10 cellular contexts compared by ENCODE assay signal in genomic region chr12:84497819-84498218, GRCh38.
DNase-seq lines count a peak whose midpoint lies in the region; ATAC-seq, FAIRE-seq and TF ChIP-seq lines count a peak whose summit lies in the region.
"Had no signal": no experiment of that assay in that cellular context is flagged by ENCODE, and none has a peak within 500 bp of the region (broad histone marks: within the 10 kb centered on the region; RNA-seq: fewer than 3 reads in every experiment).

No MANE protein-coding gene starts in this region.

- H3K4me1 ChIP-seq in fibroblast of lung (ENCODE audit: control insufficient read depth, extremely low read depth, insufficient read depth, low read length), result no peaks in the 10 kb centered on the region
- H3K4me1 ChIP-seq: left lung had no signal

- no peaks in the 10 kb centered on the region for H3K27me3 ChIP-seq in fibroblast of lung (ENCODE audit: control insufficient read depth, insufficient read depth, low read length)
- H3K27me3 ChIP-seq: left lung had no signal

- H3K9ac ChIP-seq in fibroblast of lung (ENCODE audit: insufficient read depth, low read length), result no peak overlapping the region

- no peaks in the 10 kb centered on the region for H3K79me2 ChIP-seq in fibroblast of lung (ENCODE audit: control insufficient read depth, insufficient read depth, low read length)

- in situ Hi-C loops in ACHN (cut with HindIII; ENCODE audit: low pct_ligation_motif_present, low pct_unique_long_range_greater_than_20kb, low sequenced_read_pairs), result no loop called here

- H4K20me1 ChIP-seq in fibroblast of lung (ENCODE audit: control insufficient read depth, extremely low read depth, insufficient read depth, low read length), result no peaks in the 10 kb centered on the region

- no peak overlapping the region for H3K4me2 ChIP-seq in fibroblast of lung (ENCODE audit: extremely low read depth, insufficient read depth, low read length)

- H3K9me3 ChIP-seq in fibroblast of lung (ENCODE audit: control insufficient read depth, insufficient read depth, low read depth, low read length), result no peaks in the 10 kb centered on the region
- H3K9me3 ChIP-seq: left lung had no signal

- TF ChIP-seq CTCF in GM12874 (IDR thresholded peaks at IDR 0.05; ENCODE audit: insufficient read depth, low read depth, low read length) (peak; percentile 45; the same call in 1 of the 2 replicates), fibroblast of lung (conservative IDR thresholded peaks at IDR 0.05 in 1 of 2, IDR thresholded peaks at IDR 0.05 in 1 of 2; ENCODE audit: low read depth in 1 of 2, low read length in 2 of 2) (peak; percentile 56 to 59)

- DNase-seq in ACHN (peak; percentile 54), NCI-H69 (lab: John Stamatoyannopoulos, UW) (peak; percentile 62), fibroblast of lung (ENCODE audit: low read depth in 2 of 2) (peak; percentile 5 to 55), HTR-8/SVneo (ENCODE audit: insufficient read length, low spot score) (no peak)
- DNase-seq: left lung had no signal

- H3K4me3 ChIP-seq in fibroblast of lung (replicated peaks in 1 of 4; ENCODE audit: control extremely low read depth in 1 of 4, insufficient read depth in 1 of 4, low read depth in 3 of 4, low read length in 4 of 4), result no peak overlapping the region
- H3K4me3 ChIP-seq: left lung had no signal

- ATAC-seq in GM19397 (IDR thresholded peaks at IDR 0.05; ENCODE audit: unreplicated experiment), result no peak
- no peak for ATAC-seq in HG03139 (IDR thresholded peaks at IDR 0.05; ENCODE audit: unreplicated experiment)
- no peak for ATAC-seq in HG03095 (IDR thresholded peaks at IDR 0.05; ENCODE audit: unreplicated experiment)
- ATAC-seq: left lung had no signal

- no peak for FAIRE-seq in HTR-8/SVneo (lab: Jason Lieb, UNC)
- FAIRE-seq: G401.6 had no signal

- H3K36me3 ChIP-seq in fibroblast of lung (ENCODE audit: control insufficient read depth, insufficient read depth, low read length), result no peaks in the 10 kb centered on the region
- H3K36me3 ChIP-seq: left lung had no signal

- no peak overlapping the region for H2AFZ ChIP-seq in fibroblast of lung (ENCODE audit: low read length)

- no peak overlapping the region for H3K27ac ChIP-seq in fibroblast of lung (ENCODE audit: insufficient read depth, low read length)
- H3K27ac ChIP-seq: left lung had no signal
